1 cellular context compared by ENCODE assay signal in genomic region chr7:6403907-6404306, GRCh38.
TF ChIP-seq lines count a peak whose summit lies in the region.

No MANE protein-coding gene starts in this region.

TF ChIP-seq in HEK293, 187 proteins besides CTCF, POLR2A, EP300 and RAD21:
- TF ChIP-seq PRDM10 (tag by site-specific recombination; IDR thresholded peaks at IDR 0.05) = peak; percentile 56
- no peak for TF ChIP-seq ZNF785 (tag by site-specific recombination; IDR thresholded peaks at IDR 0.05)
